ENCODE assay signal across 1 cellular context in the genomic region with DNA sequence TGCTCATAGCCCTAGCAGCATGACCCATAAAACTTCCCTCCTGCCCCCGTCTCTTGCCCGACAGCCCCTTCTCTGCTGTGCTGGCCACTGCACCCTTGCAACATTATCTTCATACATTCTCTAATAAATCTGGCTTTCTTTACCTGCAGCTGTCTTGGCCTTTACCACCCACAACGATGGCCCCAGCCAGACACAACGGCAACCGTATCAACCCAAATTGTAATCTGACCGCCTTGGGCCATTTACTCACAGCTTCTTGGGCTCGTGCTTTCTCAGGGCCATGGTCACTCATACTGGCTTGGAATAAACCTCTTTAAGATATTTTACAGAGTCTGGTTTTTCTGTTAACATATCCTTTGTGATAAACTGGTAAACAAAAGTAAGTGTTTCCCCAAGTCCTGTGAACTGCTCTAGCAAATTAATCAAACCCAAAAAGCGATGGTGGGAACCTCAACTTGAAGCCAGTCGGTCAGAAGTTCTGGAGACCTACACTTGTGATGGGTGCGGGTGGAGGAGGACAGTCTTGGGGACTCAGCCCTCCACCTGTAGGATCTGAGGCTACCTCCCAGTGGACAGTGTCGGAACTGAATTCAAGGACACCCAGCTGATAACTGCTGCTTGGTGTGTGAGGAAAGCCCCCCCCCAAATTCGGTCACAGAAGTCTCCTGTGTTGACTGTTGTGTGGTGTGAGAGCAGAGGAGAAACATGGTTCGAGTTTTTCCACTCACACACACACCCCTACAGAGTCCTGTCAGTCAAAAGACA.
TF ChIP-seq lines count a peak whose summit lies in the region.

No MANE protein-coding gene starts in this region.

TF ChIP-seq in GM12878, 131 proteins besides CTCF, POLR2A, EP300 and RAD21 (continued from another document):
- TF ChIP-seq, protein P1, sequence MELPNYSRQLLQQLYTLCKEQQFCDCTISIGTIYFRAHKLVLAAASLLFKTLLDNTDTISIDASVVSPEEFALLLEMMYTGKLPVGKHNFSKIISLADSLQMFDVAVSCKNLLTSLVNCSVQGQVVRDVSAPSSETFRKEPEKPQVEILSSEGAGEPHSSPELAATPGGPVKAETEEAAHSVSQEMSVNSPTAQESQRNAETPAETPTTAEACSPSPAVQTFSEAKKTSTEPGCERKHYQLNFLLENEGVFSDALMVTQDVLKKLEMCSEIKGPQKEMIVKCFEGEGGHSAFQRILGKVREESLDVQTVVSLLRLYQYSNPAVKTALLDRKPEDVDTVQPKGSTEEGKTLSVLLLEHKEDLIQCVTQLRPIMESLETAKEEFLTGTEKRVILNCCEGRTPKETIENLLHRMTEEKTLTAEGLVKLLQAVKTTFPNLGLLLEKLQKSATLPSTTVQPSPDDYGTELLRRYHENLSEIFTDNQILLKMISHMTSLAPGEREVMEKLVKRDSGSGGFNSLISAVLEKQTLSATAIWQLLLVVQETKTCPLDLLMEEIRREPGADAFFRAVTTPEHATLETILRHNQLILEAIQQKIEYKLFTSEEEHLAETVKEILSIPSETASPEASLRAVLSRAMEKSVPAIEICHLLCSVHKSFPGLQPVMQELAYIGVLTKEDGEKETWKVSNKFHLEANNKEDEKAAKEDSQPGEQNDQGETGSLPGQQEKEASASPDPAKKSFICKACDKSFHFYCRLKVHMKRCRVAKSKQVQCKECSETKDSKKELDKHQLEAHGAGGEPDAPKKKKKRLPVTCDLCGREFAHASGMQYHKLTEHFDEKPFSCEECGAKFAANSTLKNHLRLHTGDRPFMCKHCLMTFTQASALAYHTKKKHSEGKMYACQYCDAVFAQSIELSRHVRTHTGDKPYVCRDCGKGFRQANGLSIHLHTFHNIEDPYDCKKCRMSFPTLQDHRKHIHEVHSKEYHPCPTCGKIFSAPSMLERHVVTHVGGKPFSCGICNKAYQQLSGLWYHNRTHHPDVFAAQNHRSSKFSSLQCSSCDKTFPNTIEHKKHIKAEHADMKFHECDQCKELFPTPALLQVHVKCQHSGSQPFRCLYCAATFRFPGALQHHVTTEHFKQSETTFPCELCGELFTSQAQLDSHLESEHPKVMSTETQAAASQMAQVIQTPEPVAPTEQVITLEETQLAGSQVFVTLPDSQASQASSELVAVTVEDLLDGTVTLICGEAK (IDR thresholded peaks at IDR 0.05; ENCODE audit: borderline replicate concordance) = no peak
